10 cellular contexts compared by ENCODE assay signal in the genomic region with DNA sequence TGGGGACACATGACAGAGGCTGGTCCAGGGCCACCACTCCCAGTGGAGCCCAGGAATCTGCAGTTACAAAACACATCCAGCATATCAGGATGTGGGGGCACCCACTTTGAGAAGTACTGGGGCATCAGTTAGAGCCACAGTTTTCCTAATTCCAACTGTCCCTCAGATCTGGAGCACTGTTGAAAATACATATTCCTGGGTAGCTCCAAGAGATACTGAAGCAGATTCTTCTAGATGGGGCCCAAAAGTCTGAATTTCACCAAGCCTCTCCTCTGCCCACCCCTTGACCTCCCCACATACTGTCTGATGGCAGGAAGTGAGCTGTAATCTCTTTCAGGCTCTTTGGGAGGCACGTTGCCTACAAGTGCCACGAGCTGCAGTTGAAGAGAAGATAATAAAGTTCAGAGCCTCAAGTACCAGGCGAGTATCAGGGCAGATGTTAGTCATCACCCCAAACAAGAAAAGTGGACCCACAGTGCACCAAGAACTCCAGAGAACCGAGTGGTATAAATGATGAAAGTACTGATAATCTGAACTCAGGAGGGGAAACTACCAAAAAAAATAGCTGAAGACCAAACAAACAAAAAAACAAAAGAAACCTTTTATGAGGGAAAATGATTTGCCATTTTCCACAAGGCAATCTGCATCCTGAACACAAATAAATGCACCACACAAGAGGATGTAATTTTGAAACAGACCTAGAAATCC.
DNase-seq lines count a peak whose midpoint lies in the region; ATAC-seq and TF ChIP-seq lines count a peak whose summit lies in the region.
"Had no signal": no experiment of that assay in that cellular context is flagged by ENCODE, and none has a peak within 500 bp of the region (broad histone marks: within the 10 kb centered on the region; RNA-seq: fewer than 3 reads in every experiment).

No MANE protein-coding gene starts in this region.

- no peaks in the 10 kb centered on the region for H3K9me3 Mint-ChIP-seq in activated T-cell treated with anti-CD3 and anti-CD28 coated beads, Interleukin-2, amount 50 U/mL, for 72 hours
- H3K9me3 Mint-ChIP-seq in stimulated activated naive CD8-positive, alpha-beta T cell treated with anti-CD3 and anti-CD28 coated beads, Interleukin-15, amount 100 ng/mL, for 72 hours: no peaks in the 10 kb centered on the region

- no peak for TF ChIP-seq CTCF in cardiac muscle cell (IDR thresholded peaks at IDR 0.05; ENCODE audit: low read depth, low read length)
- no peak for TF ChIP-seq CTCF in foreskin keratinocyte (conservative IDR thresholded peaks at IDR 0.05)

- DNase-seq in cardiac muscle cell (ENCODE audit: low read depth in 1 of 2, low spot score in 1 of 2) (peak in 1 of 2 donors; percentile 43), Right ventricle myocardium inferior (ENCODE audit: missing footprints) (no peak), foreskin keratinocyte (no peak)
- DNase-seq in activated T-cell treated with anti-CD3 and anti-CD28 coated beads, Interleukin-2, amount 50 U/mL, for 72 hours: peak; percentile 9 to 18
- DNase-seq in stimulated activated naive CD8-positive, alpha-beta T cell treated with anti-CD3 and anti-CD28 coated beads, Interleukin-15, amount 100 ng/mL, for 72 hours: peak; percentile 27 to 44
- no peak for DNase-seq in activated naive CD4-positive, alpha-beta T cell (lab: John Stamatoyannopoulos, UW)
- DNase-seq: DMS79 treated with DMSO at 0.1 percent for 48 hours had no signal

- H3K27ac ChIP-seq in cardiac muscle cell (peak overlapping the region; percentile 17), foreskin keratinocyte (no peak overlapping the region)
- H3K27ac ChIP-seq: neutrophil had no signal

- peaks cover 56% of the 10 kb centered on the region for H3K27me3 Mint-ChIP-seq in activated T-cell treated with anti-CD3 and anti-CD28 coated beads, Interleukin-2, amount 50 U/mL, for 72 hours (ENCODE audit: low read depth)
- H3K27me3 Mint-ChIP-seq in stimulated activated naive CD8-positive, alpha-beta T cell treated with anti-CD3 and anti-CD28 coated beads, Interleukin-15, amount 100 ng/mL, for 72 hours: peaks cover 41% of the 10 kb centered on the region

- no peaks in the 10 kb centered on the region for H3K36me3 ChIP-seq in cardiac muscle cell
- H3K36me3 ChIP-seq: neutrophil had no signal

- no peak overlapping the region for H3K4me3 ChIP-seq in cardiac muscle cell

- peaks cover 19% of the 10 kb centered on the region for H3K4me1 ChIP-seq in cardiac muscle cell (ENCODE audit: low read depth)
- no peaks in the 10 kb centered on the region for H3K4me1 ChIP-seq in foreskin keratinocyte

- H3K27ac Mint-ChIP-seq in activated T-cell treated with anti-CD3 and anti-CD28 coated beads, Interleukin-2, amount 50 U/mL, for 72 hours: no peak overlapping the region
- H3K27ac Mint-ChIP-seq in stimulated activated naive CD8-positive, alpha-beta T cell treated with anti-CD3 and anti-CD28 coated beads, Interleukin-15, amount 100 ng/mL, for 72 hours: peak overlapping the region; percentile 69 to 94

- H3K4me3 Mint-ChIP-seq in activated T-cell treated with anti-CD3 and anti-CD28 coated beads, Interleukin-2, amount 50 U/mL, for 72 hours: peak overlapping the region; percentile 63 to 66
- H3K4me3 Mint-ChIP-seq in stimulated activated naive CD8-positive, alpha-beta T cell treated with anti-CD3 and anti-CD28 coated beads, Interleukin-15, amount 100 ng/mL, for 72 hours: peak overlapping the region; percentile 50 to 62

- intact Hi-C loops in Right ventricle myocardium inferior (cut with DNase I): loop anchor here (5.0 kb wide), 1 partner anchor 57 kb away; no protein-coding TSS in a partner anchor

- H3K27me3 ChIP-seq in cardiac muscle cell (no peaks in the 10 kb centered on the region), foreskin keratinocyte (no peaks in the 10 kb centered on the region)
- H3K27me3 ChIP-seq: neutrophil had no signal

- no peaks in the 10 kb centered on the region for H3K36me3 Mint-ChIP-seq in activated T-cell treated with anti-CD3 and anti-CD28 coated beads, Interleukin-2, amount 50 U/mL, for 72 hours (ENCODE audit: insufficient read depth in 2 of 2)

- no peaks in the 10 kb centered on the region for H3K9me3 ChIP-seq in cardiac muscle cell (ENCODE audit: low read depth)
- H3K9me3 ChIP-seq: neutrophil had no signal

- no peak for ATAC-seq in Right ventricle myocardium inferior
- ATAC-seq in HG03196 (IDR thresholded peaks at IDR 0.05; ENCODE audit: unreplicated experiment): peak; percentile 40
- peak; percentile 71 to 81 for ATAC-seq in activated T-cell treated with anti-CD3 and anti-CD28 coated beads, Interleukin-2, amount 50 U/mL, for 72 hours (replicated peaks in 1 of 2)
- ATAC-seq in stimulated activated naive CD8-positive, alpha-beta T cell treated with anti-CD3 and anti-CD28 coated beads, Interleukin-15, amount 100 ng/mL, for 72 hours: peak; percentile 88
- no peak for ATAC-seq in HG02571 (IDR thresholded peaks at IDR 0.05; ENCODE audit: unreplicated experiment)
- no peak for ATAC-seq in foreskin keratinocyte

- peaks cover 29% of the 10 kb centered on the region for H3K4me1 Mint-ChIP-seq in activated T-cell treated with anti-CD3 and anti-CD28 coated beads, Interleukin-2, amount 50 U/mL, for 72 hours (ENCODE audit: low read depth)
- peaks cover 33% of the 10 kb centered on the region for H3K4me1 Mint-ChIP-seq in stimulated activated naive CD8-positive, alpha-beta T cell treated with anti-CD3 and anti-CD28 coated beads, Interleukin-15, amount 100 ng/mL, for 72 hours

Comparison
In these comparisons a context has a peak if more than half of its experiments do, and no peak if none do; other contexts are left out.
1. DNase-seq: peak in activated T-cell treated with anti-CD3 and anti-CD28 coated beads, Interleukin-2, amount 50 U/mL, for 72 hours (2 of 2) and stimulated activated naive CD8-positive, alpha-beta T cell treated with anti-CD3 and anti-CD28 coated beads, Interleukin-15, amount 100 ng/mL, for 72 hours (2 of 2); none in Right ventricle myocardium inferior (single experiment), activated naive CD4-positive, alpha-beta T cell (0 of 4) and foreskin keratinocyte (0 of 2).
2. ATAC-seq: peak in HG03196 (single experiment), activated T-cell treated with anti-CD3 and anti-CD28 coated beads, Interleukin-2, amount 50 U/mL, for 72 hours (2 of 2) and stimulated activated naive CD8-positive, alpha-beta T cell treated with anti-CD3 and anti-CD28 coated beads, Interleukin-15, amount 100 ng/mL, for 72 hours (single experiment); none in Right ventricle myocardium inferior (single experiment), HG02571 (single experiment) and foreskin keratinocyte (single experiment).